Comparison of ENCODE assay signal across 9 cellular contexts in genomic region chr2:56132138-56132537, GRCh38. TPM values are rescaled to one million over a fixed set of nuclear protein-coding genes. Genes with fewer than 3 reads are reported as not detected.
DNase-seq lines count a peak whose midpoint lies in the region; ATAC-seq and TF ChIP-seq lines count a peak whose summit lies in the region.
"Had no signal": no experiment of that assay in that cellular context is flagged by ENCODE, and none has a peak within 500 bp of the region (broad histone marks: within the 10 kb centered on the region; RNA-seq: fewer than 3 reads in every experiment).

No MANE protein-coding gene starts in this region.

- H3K4me2 ChIP-seq in SK-N-SH = no peak overlapping the region
- H3K4me2 ChIP-seq: BLaER1 treated with 17β-estradiol and CSF1 and Interleukin-3, amounts not matched to agents 10 nM and 100 nM had no signal

- H3K36me3 ChIP-seq in SK-N-SH (replicated peaks in 1 of 2; ENCODE audit: control insufficient read depth in 1 of 2, insufficient read depth in 2 of 2, low read length in 1 of 2) (no peaks in the 10 kb centered on the region), gastroesophageal sphincter (no peaks in the 10 kb centered on the region), tibial artery (no peaks in the 10 kb centered on the region)
- H3K36me3 ChIP-seq: BLaER1 treated with 17β-estradiol and CSF1 and Interleukin-3, amounts not matched to agents 10 nM and 100 nM had no signal

- TF ChIP-seq RAD21 in SK-N-SH (IDR thresholded peaks at IDR 0.05; ENCODE audit: low read length) = peak; percentile 80

- no peaks in the 10 kb centered on the region for H3K9me2 ChIP-seq in SK-N-SH

- H3K4me1 ChIP-seq in SK-N-SH (ENCODE audit: control insufficient read depth in 1 of 2, insufficient read depth in 2 of 2, low read depth in 1 of 2, low read length in 1 of 2) (peaks cover 0 to 4% of the 10 kb centered on the region in 2 experiments; a peak in 3 of 4 replicates), gastroesophageal sphincter (no peaks in the 10 kb centered on the region), tibial artery (no peaks in the 10 kb centered on the region)

- ATAC-seq in gastroesophageal sphincter = no peak
- ATAC-seq in HG03108 (IDR thresholded peaks at IDR 0.05; ENCODE audit: unreplicated experiment) = no peak

- POLR2A ChIA-PET in SK-N-SH (lab: Yijun Ruan, JAX) = no interaction called here

- CTCF ChIA-PET in SK-N-SH (lab: Yijun Ruan, JAX) = no interaction called here

- H3K79me2 ChIP-seq in SK-N-SH (ENCODE audit: insufficient read depth) = no peaks in the 10 kb centered on the region

- H3K4me3 ChIP-seq in LNCaP clone FGC (ENCODE audit: low read depth, low read length) = no peak overlapping the region
- H3K4me3 ChIP-seq in SK-N-SH (ENCODE audit: low read depth in 2 of 2, low read length in 1 of 2) = no peak overlapping the region
- no peak overlapping the region for H3K4me3 ChIP-seq in gastroesophageal sphincter
- no peak overlapping the region for H3K4me3 ChIP-seq in tibial artery
- H3K4me3 ChIP-seq: BLaER1 treated with 17β-estradiol and CSF1 and Interleukin-3, amounts not matched to agents 10 nM and 100 nM had no signal

- no peak overlapping the region for H3K9ac ChIP-seq in SK-N-SH
- H3K9ac ChIP-seq: BLaER1 treated with 17β-estradiol and CSF1 and Interleukin-3, amounts not matched to agents 10 nM and 100 nM had no signal

- no peak for TF ChIP-seq POLR2A in gastroesophageal sphincter (IDR thresholded peaks at IDR 0.05)

- 0% methylated on average over 1 of the region's 1 CpG for WGBS in SK-N-SH (ENCODE audit: low lambda C conversion rate)
- WGBS in gastroesophageal sphincter (ENCODE audit: low coverage in 1 of 2), 2 donors = 0% methylated on average over 1 of the region's 1 CpG

- TF ChIP-seq CTCF in LNCaP clone FGC (IDR thresholded peaks at IDR 0.05; ENCODE audit: control insufficient read depth, extremely low read depth, insufficient read depth) (peak; percentile 37), SK-N-SH (IDR thresholded peaks at IDR 0.05) (peak; percentile 71), gastroesophageal sphincter (IDR thresholded peaks at IDR 0.05) (peak in 3 of 4 experiments; percentile 23 to 44 (median 35)), tibial artery (IDR thresholded peaks at IDR 0.05) (peak; percentile 41 to 58)

- H2AFZ ChIP-seq in SK-N-SH (ENCODE audit: low read depth) = no peak overlapping the region

- TF ChIP-seq EP300 in SK-N-SH (IDR thresholded peaks at IDR 0.05; ENCODE audit: borderline replicate concordance in 1 of 2, low read depth in 1 of 2, low read length in 1 of 2) (no peak), gastroesophageal sphincter (IDR thresholded peaks at IDR 0.05) (no peak)

- intact Hi-C loops in tibial artery (cut with DNase I; ENCODE audit: low total_unique reads) = loop anchor here (5.0 kb wide), 1 partner anchor 415 kb away; no protein-coding TSS in a partner anchor

- H3K9me3 ChIP-seq in SK-N-SH (no peaks in the 10 kb centered on the region), gastroesophageal sphincter (no peaks in the 10 kb centered on the region), tibial artery (no peaks in the 10 kb centered on the region)
- H3K9me3 ChIP-seq: BLaER1 treated with 17β-estradiol and CSF1 and Interleukin-3, amounts not matched to agents 10 nM and 100 nM had no signal

- no peaks in the 10 kb centered on the region for H4K20me1 ChIP-seq in SK-N-SH (ENCODE audit: insufficient read depth)
- H4K20me1 ChIP-seq: BLaER1 treated with 17β-estradiol and CSF1 and Interleukin-3, amounts not matched to agents 10 nM and 100 nM had no signal

- H3K27me3 ChIP-seq in SK-N-SH (ENCODE audit: insufficient read depth) = no peaks in the 10 kb centered on the region
- H3K27me3 ChIP-seq in gastroesophageal sphincter = peaks cover 7% of the 10 kb centered on the region
- no peaks in the 10 kb centered on the region for H3K27me3 ChIP-seq in tibial artery
- H3K27me3 ChIP-seq: BLaER1 treated with 17β-estradiol and CSF1 and Interleukin-3, amounts not matched to agents 10 nM and 100 nM had no signal

- no peak overlapping the region for H3K27ac ChIP-seq in SK-N-SH (ENCODE audit: low read depth in 2 of 2, low read length in 1 of 2)
- H3K27ac ChIP-seq in gastroesophageal sphincter = no peak overlapping the region
- no peak overlapping the region for H3K27ac ChIP-seq in tibial artery
- H3K27ac ChIP-seq: BLaER1 treated with 17β-estradiol and CSF1 and Interleukin-3, amounts not matched to agents 10 nM and 100 nM had no signal

- no peaks in the 10 kb centered on the region for H3F3A ChIP-seq in SK-N-SH (replicated peaks; ENCODE audit: insufficient read depth)

- DNase-seq in NCI-H187 treated with DMSO at 0.1 percent for 48 hours (lab: John Stamatoyannopoulos, UW) = peak; percentile 49
- no peak for DNase-seq in NCI-H187 (lab: John Stamatoyannopoulos, UW)
- DNase-seq in LNCaP clone FGC (ENCODE audit: low read depth) = peak; percentile 1
- peak; percentile 39 for DNase-seq in SK-N-SH
- DNase-seq in tibial artery = no peak
- DNase-seq in activated naive CD4-positive, alpha-beta T cell treated with Interleukin-2 at 50 U/mL for 16 hours = no peak

TF ChIP-seq in SK-N-SH, 30 proteins besides CTCF, POLR2A, EP300 and RAD21:
- no peak for TF ChIP-seq ZBTB33 (IDR thresholded peaks at IDR 0.05; ENCODE audit: borderline replicate concordance, low read depth)
- peak; percentile 35 for TF ChIP-seq SMC3 (IDR thresholded peaks at IDR 0.05; ENCODE audit: low read depth, low read length)
TF ChIP-seq in SK-N-SH: peak in this region for 1.

RNA-seq across cellular contexts. Expression of gene CCDC85A, which starts 51.7 kb away (rescaled TPM):
- polyA plus RNA-seq in SK-N-SH (2012; rRNA removed) = 48.7 and 49.9 TPM in 2 replicates
- polyA plus RNA-seq in SK-N-SH (2012; cell fraction: cytosol; rRNA removed) = 36.6 and 44.8 TPM in 2 replicates
- 23.7 and 33.6 TPM in 2 replicates for polyA plus RNA-seq in SK-N-SH (2012; cell fraction: nucleus; rRNA removed)
- 1 to 10 TPM; 2.6 to 7.0 (median 4.8) TPM for total RNA-seq in gastroesophageal sphincter

Comparison
In these comparisons a context has a peak if more than half of its experiments do, and no peak if none do; other contexts are left out.
1. DNase-seq: peak in NCI-H187 treated with DMSO at 0.1 percent for 48 hours (single experiment), LNCaP clone FGC (single experiment) and SK-N-SH (single experiment); none in NCI-H187 (0 of 2), tibial artery (0 of 2) and activated naive CD4-positive, alpha-beta T cell treated with Interleukin-2 at 50 U/mL for 16 hours (single experiment).
2. Peak in every context shown above with its lines, with median percentiles within 50 percentile points of each other: CTCF ChIP-seq.